8 cellular contexts compared by ENCODE assay signal in the genomic region with DNA sequence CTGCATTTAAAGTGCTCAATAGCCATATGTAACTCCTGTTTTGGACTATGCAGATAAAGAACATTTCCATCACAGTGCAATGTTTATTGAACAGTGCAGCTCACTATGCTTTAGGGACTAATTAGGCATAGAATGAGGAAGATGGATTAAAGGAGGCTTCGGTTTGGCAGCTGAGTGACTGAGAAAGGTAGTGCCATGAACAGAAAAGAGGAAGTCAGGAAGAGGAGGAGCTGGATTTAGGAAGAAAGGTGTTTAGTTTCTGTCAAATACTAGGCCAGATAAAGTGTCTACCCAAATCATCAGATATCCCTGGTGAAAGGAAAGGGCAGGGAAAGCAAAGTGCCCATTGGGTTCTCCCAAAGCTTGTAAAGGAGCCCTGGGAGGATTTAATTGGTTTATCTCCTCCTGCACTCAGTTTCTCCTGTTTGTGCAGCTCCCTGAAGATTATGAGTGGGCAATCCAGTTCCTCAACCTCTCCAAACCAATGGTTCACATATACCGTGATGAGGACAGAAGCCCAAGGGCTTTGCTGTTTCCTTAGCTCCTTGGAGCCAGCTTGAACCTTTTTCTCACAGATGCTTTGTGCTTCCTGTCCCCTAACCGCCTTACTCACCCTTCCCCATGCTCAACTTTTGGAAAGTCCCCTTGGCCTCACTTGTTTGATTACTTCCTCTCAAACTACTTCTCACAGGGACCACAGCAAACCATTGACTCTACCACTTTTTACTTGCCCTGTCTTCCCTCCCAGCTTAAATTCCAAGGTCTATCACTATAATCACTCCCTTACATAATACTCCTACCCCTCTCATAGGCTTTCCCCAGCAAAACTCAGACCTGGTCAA. TPM values are rescaled to one million over a fixed set of nuclear protein-coding genes. Genes with fewer than 3 reads are reported as not detected.
DNase-seq lines count a peak whose midpoint lies in the region; ATAC-seq and TF ChIP-seq lines count a peak whose summit lies in the region.

No MANE protein-coding gene starts in this region.

- H3K36me3 ChIP-seq in heart right ventricle, result no peaks in the 10 kb centered on the region

- H3K36me3 Mint-ChIP-seq in immature natural killer cell, result no peaks in the 10 kb centered on the region

- H3K4me1 Mint-ChIP-seq in immature natural killer cell, result peaks cover 44 to 53% of the 10 kb centered on the region in 2 donors

- ATAC-seq in GM18858 (IDR thresholded peaks at IDR 0.05; ENCODE audit: unreplicated experiment), result peak; percentile 44
- peak; percentile 46 for ATAC-seq in HG02870 (IDR thresholded peaks at IDR 0.05; ENCODE audit: unreplicated experiment)
- ATAC-seq in HG03039 (IDR thresholded peaks at IDR 0.05; ENCODE audit: unreplicated experiment), result no peak
- ATAC-seq in heart right ventricle, result no peak

- WGBS in heart right ventricle, 2 donors, result 68 to 71% methylated on average over 3 of the region's 3 CpGs

- peaks cover 0 to 44% (median 25%) of the 10 kb centered on the region in 9 donors for H3K4me1 ChIP-seq in heart right ventricle

- H3K4me3 ChIP-seq in heart right ventricle, result no peak overlapping the region

- peaks cover 0 to 3% (median 0%) of the 10 kb centered on the region in 3 donors for H3K27me3 Mint-ChIP-seq in immature natural killer cell (ENCODE audit: low read depth in 3 of 3)

- no peaks in the 10 kb centered on the region for H3K27me3 ChIP-seq in heart right ventricle

- TF ChIP-seq CTCF in heart right ventricle (IDR thresholded peaks at IDR 0.05), result no peak

- intact Hi-C loops in heart right ventricle (cut with DNase I), result no loop called here

- peak overlapping the region; percentile 65 to 95 (median 80) for H3K27ac Mint-ChIP-seq in immature natural killer cell

- DNase-seq in SKM-1 (lab: John Stamatoyannopoulos, UW; ENCODE audit: unreplicated experiment) (peak; percentile 79), immature natural killer cell (peak; percentile 50 to 55 (median 52)), heart right ventricle (no peak), NCI-H2081 (lab: John Stamatoyannopoulos, UW) (no peak), NCI-H1930 (lab: John Stamatoyannopoulos, UW) (no peak)

- peak overlapping the region in 2 of 10 donors; percentile 5 to 78 for H3K27ac ChIP-seq in heart right ventricle

- H3K9me3 ChIP-seq in heart right ventricle, result no peaks in the 10 kb centered on the region

- peak overlapping the region; percentile 34 to 81 (median 49) for H3K4me3 Mint-ChIP-seq in immature natural killer cell

- H3K9me3 Mint-ChIP-seq in immature natural killer cell, result no peaks in the 10 kb centered on the region

RNA-seq across cellular contexts. Expression of a gene that starts 3.5 kb away (rescaled TPM):
- polyA plus RNA-seq in immature natural killer cell (10 to 100 TPM; 45.6 to 67.3 (median 61.1) TPM), heart right ventricle (10 to 100 TPM; 64.2 to 68.4 TPM)
- total RNA-seq in heart right ventricle, result 100 to 1,000 TPM in 6 of 10 donors, 10 to 100 TPM in 4; 83.4 to 120 (median 102) TPM

Comparison
In these comparisons a context has a peak if more than half of its experiments do, and no peak if none do; other contexts are left out.
1. ATAC-seq: peak in GM18858 (single experiment) and HG02870 (single experiment); none in HG03039 (single experiment) and heart right ventricle (0 of 8).
2. DNase-seq: peak in SKM-1 (single experiment) and immature natural killer cell (3 of 3); none in heart right ventricle (0 of 2), NCI-H2081 (0 of 2) and NCI-H1930 (0 of 2).